32 cellular contexts compared by ENCODE assay signal in the genomic region with DNA sequence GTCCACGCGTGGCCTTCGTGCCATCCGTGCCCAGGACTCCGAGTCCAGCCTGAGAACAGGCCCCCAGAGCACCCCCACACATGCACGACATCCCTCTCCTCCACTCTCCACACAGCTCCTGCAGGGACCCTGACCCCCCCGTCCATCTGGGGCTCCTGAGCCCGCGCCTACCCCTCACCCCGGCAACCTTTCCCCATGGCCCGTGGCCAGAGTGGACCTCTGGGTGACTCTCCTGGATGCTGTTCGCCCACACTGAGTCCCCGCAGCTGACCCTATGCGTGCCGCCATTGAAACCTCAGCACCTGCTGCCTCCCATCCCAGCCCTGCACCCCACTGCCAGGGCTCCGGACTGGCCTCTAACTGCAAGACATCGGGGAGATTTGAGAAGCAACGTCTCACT.
"Had no signal": no experiment of that assay in that cellular context is flagged by ENCODE, and none has a peak within 500 bp of the region (broad histone marks: within the 10 kb centered on the region; RNA-seq: fewer than 3 reads in every experiment).

No MANE protein-coding gene starts in this region.

- H3K27me3 Mint-ChIP-seq: brain had no signal

- H3K36me3 ChIP-seq: adrenal gland, ascending aorta, colonic mucosa, WERI-Rb-1 had no signal

- H3K27ac ChIP-seq: adrenal gland, ascending aorta, colonic mucosa, WERI-Rb-1 had no signal

- H3K4me3 Mint-ChIP-seq: activated B cell treated with CpG ODN at 0.5 μM for 24 hours; activated CD4-positive, alpha-beta memory T cell treated with anti-CD3 and anti-CD28 coated beads for 36 hours; activated CD4-positive, alpha-beta T cell treated with anti-CD3 and anti-CD28 coated beads for 36 hours; activated CD4-positive, alpha-beta T cell treated with anti-CD3 and anti-CD28 coated beads, Interleukin-2, amount 10 ng/mL, durations not matched to agents 24 days and 14 days; activated CD8-positive, alpha-beta memory T cell treated with anti-CD3 and anti-CD28 coated beads, Interleukin-2, amount 10 ng/mL, durations not matched to agents 7 days and 5 days; activated CD8-positive, alpha-beta T cell treated with anti-CD3 and anti-CD28 coated beads, Interleukin-2, amount 10 ng/mL, durations not matched to agents 7 days and 5 days; activated naive CD4-positive, alpha-beta T cell treated with anti-CD3 and anti-CD28 coated beads for 36 hours; activated naive CD4-positive, alpha-beta T cell treated with anti-CD3 and anti-CD28 coated beads, Interleukin-2, amount 50 U/mL, for 24 hours; activated naive CD8-positive, alpha-beta T cell treated with anti-CD3 and anti-CD28 coated beads for 36 hours; activated naive CD8-positive, alpha-beta T cell treated with anti-CD3 and anti-CD28 coated beads, Interleukin-2, amount 50 U/mL, for 24 hours; activated T-helper 1 cell treated with anti-CD3 and anti-CD28 coated beads, Interleukin-12 subunit alpha, Interleukin-12 subunit beta, Interleukin-2, Interleukin-4 antibody, amounts not matched to agents 30 ng/mL and 10 ng/mL and 1 ng/mL, durations not matched to agents 14 hours and 24 hours and 36 hours; brain; endodermal cell; T-helper 17 cell; T-helper 2 cell treated with Interferon-gamma antibody and Interleukin-4, amounts not matched to agents 5 μg/mL and 100 μg/mL, for 36 hours had no signal

- H3K4me1 Mint-ChIP-seq: activated B cell treated with CpG ODN at 0.5 μM for 24 hours; activated CD4-positive, alpha-beta T cell treated with anti-CD3 and anti-CD28 coated beads for 36 hours; activated CD4-positive, alpha-beta T cell treated with anti-CD3 and anti-CD28 coated beads, Interleukin-2, amount 10 ng/mL, durations not matched to agents 24 days and 14 days; activated CD8-positive, alpha-beta memory T cell treated with anti-CD3 and anti-CD28 coated beads, Interleukin-2, amount 10 ng/mL, durations not matched to agents 7 days and 5 days; activated naive CD4-positive, alpha-beta T cell treated with anti-CD3 and anti-CD28 coated beads, Interleukin-2, amount 50 U/mL, for 24 hours; activated naive CD8-positive, alpha-beta T cell treated with anti-CD3 and anti-CD28 coated beads for 36 hours; activated naive CD8-positive, alpha-beta T cell treated with anti-CD3 and anti-CD28 coated beads, Interleukin-2, amount 50 U/mL, for 24 hours; brain; T-helper 17 cell had no signal

- H3K27ac Mint-ChIP-seq: activated B cell treated with CpG ODN at 0.5 μM for 24 hours; activated CD4-positive, alpha-beta memory T cell treated with anti-CD3 and anti-CD28 coated beads for 36 hours; activated CD4-positive, alpha-beta T cell treated with anti-CD3 and anti-CD28 coated beads for 36 hours; activated CD4-positive, alpha-beta T cell treated with anti-CD3 and anti-CD28 coated beads, Interleukin-2, amount 10 ng/mL, durations not matched to agents 24 days and 14 days; activated CD8-positive, alpha-beta memory T cell treated with anti-CD3 and anti-CD28 coated beads, Interleukin-2, amount 10 ng/mL, durations not matched to agents 7 days and 5 days; activated CD8-positive, alpha-beta T cell treated with anti-CD3 and anti-CD28 coated beads, Interleukin-2, amount 10 ng/mL, durations not matched to agents 7 days and 5 days; activated naive CD4-positive, alpha-beta T cell treated with anti-CD3 and anti-CD28 coated beads for 36 hours; activated naive CD4-positive, alpha-beta T cell treated with anti-CD3 and anti-CD28 coated beads, Interleukin-2, amount 50 U/mL, for 24 hours; activated naive CD8-positive, alpha-beta T cell treated with anti-CD3 and anti-CD28 coated beads for 36 hours; activated naive CD8-positive, alpha-beta T cell treated with anti-CD3 and anti-CD28 coated beads, Interleukin-2, amount 50 U/mL, for 24 hours; activated T-helper 1 cell treated with anti-CD3 and anti-CD28 coated beads, Interleukin-12 subunit alpha, Interleukin-12 subunit beta, Interleukin-2, Interleukin-4 antibody, amounts not matched to agents 30 ng/mL and 10 ng/mL and 1 ng/mL, durations not matched to agents 14 hours and 24 hours and 36 hours; activated T-helper 2 cell treated with anti-CD3 and anti-CD28 coated beads, Interferon-gamma antibody, Interleukin-2, Interleukin-4, amounts not matched to agents 10 μg/mL and 5 μg/mL and 100 μg/mL, durations not matched to agents 14 hours and 24 hours and 36 hours; endodermal cell; T-helper 17 cell; T-helper 2 cell treated with Interferon-gamma antibody and Interleukin-4, amounts not matched to agents 5 μg/mL and 100 μg/mL, for 36 hours had no signal

- H3K4me3 ChIP-seq: adrenal gland, ascending aorta, colonic mucosa had no signal

- H3K9me3 ChIP-seq: adrenal gland, ascending aorta, colonic mucosa had no signal

- H3K27me3 ChIP-seq: adrenal gland, ascending aorta, colonic mucosa had no signal

- H3K36me3 Mint-ChIP-seq: activated CD4-positive, alpha-beta memory T cell treated with anti-CD3 and anti-CD28 coated beads for 36 hours; activated CD8-positive, alpha-beta memory T cell treated with anti-CD3 and anti-CD28 coated beads, Interleukin-2, amount 10 ng/mL, durations not matched to agents 7 days and 5 days; activated naive CD4-positive, alpha-beta T cell treated with anti-CD3 and anti-CD28 coated beads, Interleukin-2, amount 50 U/mL, for 24 hours; activated naive CD8-positive, alpha-beta T cell treated with anti-CD3 and anti-CD28 coated beads for 36 hours had no signal

- H3K9me3 Mint-ChIP-seq: activated B cell treated with CpG ODN at 0.5 μM for 24 hours; activated CD4-positive, alpha-beta memory T cell treated with anti-CD3 and anti-CD28 coated beads for 36 hours; activated CD4-positive, alpha-beta T cell treated with anti-CD3 and anti-CD28 coated beads, Interleukin-2, amount 10 ng/mL, durations not matched to agents 24 days and 14 days; activated naive CD4-positive, alpha-beta T cell treated with anti-CD3 and anti-CD28 coated beads for 36 hours; activated naive CD4-positive, alpha-beta T cell treated with anti-CD3 and anti-CD28 coated beads, Interleukin-2, amount 50 U/mL, for 24 hours; activated naive CD8-positive, alpha-beta T cell treated with anti-CD3 and anti-CD28 coated beads for 36 hours; activated naive CD8-positive, alpha-beta T cell treated with anti-CD3 and anti-CD28 coated beads, Interleukin-2, amount 50 U/mL, for 24 hours; activated T-helper 1 cell treated with anti-CD3 and anti-CD28 coated beads, Interleukin-12 subunit alpha, Interleukin-12 subunit beta, Interleukin-2, Interleukin-4 antibody, amounts not matched to agents 30 ng/mL and 10 ng/mL and 1 ng/mL, durations not matched to agents 14 hours and 24 hours and 36 hours; activated T-helper 2 cell treated with anti-CD3 and anti-CD28 coated beads, Interferon-gamma antibody, Interleukin-2, Interleukin-4, amounts not matched to agents 10 μg/mL and 5 μg/mL and 100 μg/mL, durations not matched to agents 14 hours and 24 hours and 36 hours; endodermal cell; T-helper 2 cell treated with Interferon-gamma antibody and Interleukin-4, amounts not matched to agents 5 μg/mL and 100 μg/mL, for 36 hours had no signal

- ATAC-seq: activated CD4-positive, alpha-beta T cell treated with anti-CD3 and anti-CD28 coated beads for 36 hours; activated CD8-positive, alpha-beta memory T cell treated with anti-CD3 and anti-CD28 coated beads, Interleukin-2, amount 10 ng/mL, durations not matched to agents 7 days and 5 days; activated CD8-positive, alpha-beta T cell treated with anti-CD3 and anti-CD28 coated beads, Interleukin-2, amount 10 ng/mL, durations not matched to agents 7 days and 5 days; activated naive CD8-positive, alpha-beta T cell treated with anti-CD3 and anti-CD28 coated beads, Interleukin-2, amount 50 U/mL, for 24 hours; esophagus mucosa; T-helper 17 cell had no signal

- H3K4me1 ChIP-seq: adrenal gland, ascending aorta, colonic mucosa had no signal

- DNase-seq: activated B cell treated with CpG ODN at 0.5 μM for 24 hours; activated CD4-positive, alpha-beta memory T cell treated with anti-CD3 and anti-CD28 coated beads for 36 hours; activated CD4-positive, alpha-beta T cell treated with anti-CD3 and anti-CD28 coated beads for 36 hours; activated CD4-positive, alpha-beta T cell treated with anti-CD3 and anti-CD28 coated beads, Interleukin-2, amount 10 ng/mL, durations not matched to agents 24 days and 14 days; activated CD4-positive, CD25-positive, alpha-beta regulatory T cell treated with anti-CD3 and anti-CD28 coated beads, Interleukin-2, amount 50 U/mL, for 72 hours; activated CD8-positive, alpha-beta memory T cell treated with anti-CD3 and anti-CD28 coated beads, Interleukin-2, amount 10 ng/mL, durations not matched to agents 7 days and 5 days; activated CD8-positive, alpha-beta memory T cell treated with anti-CD3 and anti-CD28 coated beads, Interleukin-2, amount 50 U/mL, for 4 hours; activated CD8-positive, alpha-beta T cell treated with anti-CD3 and anti-CD28 coated beads, Interleukin-2, amount 10 ng/mL, durations not matched to agents 7 days and 5 days; activated effector memory CD4-positive, alpha-beta T cell treated with anti-CD3 and anti-CD28 coated beads, Interleukin-2, amount 50 U/mL, for 16 hours; activated naive CD4-positive, alpha-beta T cell treated with anti-CD3 and anti-CD28 coated beads for 36 hours; activated naive CD8-positive, alpha-beta T cell treated with anti-CD3 and anti-CD28 coated beads for 36 hours; activated naive CD8-positive, alpha-beta T cell treated with anti-CD3 and anti-CD28 coated beads, Interleukin-2, amount 50 U/mL, for 24 hours; activated T-cell treated with anti-CD3 and anti-CD28 coated beads, Interleukin-2, amount 50 U/mL, for 1 hour; activated T-cell treated with anti-CD3 and anti-CD28 coated beads, Interleukin-2, amount 50 U/mL, for 48 hours; amygdala; caudate nucleus; colonic mucosa; effector memory CD4-positive, alpha-beta T cell; foreskin fibroblast; T-helper 1 cell; T-helper 17 cell; T1000; WERI-Rb-1 had no signal
